In the genomic region with DNA sequence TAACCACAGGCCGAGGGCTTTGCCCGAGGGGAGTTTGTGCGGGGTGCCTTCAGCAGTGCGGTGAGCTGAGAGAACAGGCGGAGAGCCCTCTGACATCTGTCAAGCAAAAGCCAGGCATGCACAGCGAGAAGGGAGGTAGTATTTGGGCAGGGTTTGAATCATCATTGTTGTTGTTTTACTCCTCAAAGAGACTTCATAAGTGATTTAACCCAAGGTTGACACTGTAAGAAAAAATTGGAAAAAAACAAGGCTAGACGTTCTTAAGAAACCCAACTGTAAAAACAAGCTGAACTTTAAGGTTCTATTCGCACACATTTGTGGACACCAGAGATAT, we compare ENCODE assay signal across 8 cellular contexts. TPM values are rescaled to one million over a fixed set of nuclear protein-coding genes. Genes with fewer than 3 reads are reported as not detected.
DNase-seq lines count a peak whose midpoint lies in the region; ATAC-seq and TF ChIP-seq lines count a peak whose summit lies in the region.

No MANE protein-coding gene starts in this region.

- H3K4me1 Mint-ChIP-seq in T-helper 17 cell, result peaks cover 12% of the 10 kb centered on the region

- H3K36me3 ChIP-seq in iPS-18a (ENCODE audit: control insufficient read depth, low read depth, low read length) (peaks cover 10% of the 10 kb centered on the region), stomach (no peaks in the 10 kb centered on the region)

- peaks cover 3% of the 10 kb centered on the region for H3K36me3 Mint-ChIP-seq in T-helper 17 cell (ENCODE audit: low read depth)

- intact Hi-C loops in stomach (cut with DNase I; ENCODE audit: low total_unique reads), result no loop called here

- H3K4me3 ChIP-seq in iPS-18a (ENCODE audit: low read length) (peak overlapping the region; percentile 72), stomach (peak overlapping the region; percentile 66 to 90 (median 76))

- no peak for TF ChIP-seq POLR2A in stomach (IDR thresholded peaks at IDR 0.05)

- 39 to 50% (median 44%) methylated on average over 8 of the region's 8 CpGs for WGBS in stomach, 5 donors

- H3K9me3 ChIP-seq in T-helper 17 cell (ENCODE audit: control insufficient read depth, low read length, poor library complexity, severe bottlenecking), result no peaks in the 10 kb centered on the region
- H3K9me3 ChIP-seq in iPS-18a (ENCODE audit: control insufficient read depth, low read depth, low read length), result no peaks in the 10 kb centered on the region
- no peaks in the 10 kb centered on the region for H3K9me3 ChIP-seq in stomach

- H3K27me3 ChIP-seq in iPS-18a (ENCODE audit: control insufficient read depth, insufficient read depth, low read length), result peaks cover 13% of the 10 kb centered on the region
- H3K27me3 ChIP-seq in stomach, result peaks cover 0 to 17% (median 0%) of the 10 kb centered on the region in 3 donors

- no peak overlapping the region for H3K27ac ChIP-seq in iPS-18a (ENCODE audit: low read length)
- H3K27ac ChIP-seq in stomach, result no peak overlapping the region

- no peak for ATAC-seq in T-helper 17 cell
- ATAC-seq in GM19035 (IDR thresholded peaks at IDR 0.05; ENCODE audit: unreplicated experiment), result no peak
- ATAC-seq in HG02678 (IDR thresholded peaks at IDR 0.05; ENCODE audit: unreplicated experiment), result no peak

- H3K4me1 ChIP-seq in iPS-18a (ENCODE audit: control insufficient read depth, low read depth, low read length) (peaks cover 5% of the 10 kb centered on the region), stomach (peaks cover 8 to 21% (median 17%) of the 10 kb centered on the region in 4 donors)

- H3K9ac ChIP-seq in iPS-18a (ENCODE audit: low read length), result peak overlapping the region; percentile 75

- no peak for TF ChIP-seq EP300 in stomach (IDR thresholded peaks at IDR 0.05)

- H3K4me3 Mint-ChIP-seq in T-helper 17 cell, result peak overlapping the region; percentile 90

- no peak for TF ChIP-seq CTCF in stomach (IDR thresholded peaks at IDR 0.05)

- no peaks in the 10 kb centered on the region for H3K27me3 Mint-ChIP-seq in T-helper 17 cell

- peak; percentile 41 to 43 for DNase-seq in NCI-H526 (lab: John Stamatoyannopoulos, UW)
- no peak for DNase-seq in NCI-H526 treated with DMSO at 0.1 percent for 48 hours (lab: John Stamatoyannopoulos, UW)
- no peak for DNase-seq in T-helper 17 cell
- no peak for DNase-seq in stomach
- no peak for DNase-seq in SIG-M5 (lab: John Stamatoyannopoulos, UW)

- peak overlapping the region; percentile 56 for H3K27ac Mint-ChIP-seq in T-helper 17 cell

RNA-seq across cellular contexts. Expression of gene ADAM22, which starts 1.3 kb away (rescaled TPM):
- total RNA-seq in T-helper 17 cell (1 to 10 TPM; 2.0 to 3.0 TPM), stomach (10 to 100 TPM in 2 of 5 donors, 1 to 10 TPM in 1, under 1 TPM in 1, not detected in 1; 0.29 to 16.8 (median 5.9) TPM)
- under 1 TPM; 0.06 to 0.15 (median 0.15) TPM for polyA plus RNA-seq in stomach

RNA-seq across cellular contexts. Expression of gene DBF4, which starts 59.0 kb away (rescaled TPM):
- total RNA-seq in T-helper 17 cell (10 to 100 TPM; 40.8 to 56.7 TPM), stomach (10 to 100 TPM in 4 of 5 donors, 1 to 10 TPM in 1; 2.0 to 29.9 (median 12.0) TPM)
- 1 to 10 TPM; 4.1 to 6.6 (median 5.9) TPM for polyA plus RNA-seq in stomach

RNA-seq across cellular contexts. Expression of gene SLC25A40, which starts 59.2 kb away (rescaled TPM):
- total RNA-seq in T-helper 17 cell (10 to 100 TPM; 13.8 to 20.2 TPM), stomach (10 to 100 TPM in 2 of 5 donors, 1 to 10 TPM in 2, not detected in 1; 6.4 to 22.0 (median 11.5) TPM)
- polyA plus RNA-seq in stomach, result 1 to 10 TPM; 3.5 to 8.1 (median 6.5) TPM

Comparison
In these comparisons a context has a peak if more than half of its experiments do, and no peak if none do; other contexts are left out.
1. DNase-seq: peak in NCI-H526 (2 of 2); none in NCI-H526 treated with DMSO at 0.1 percent for 48 hours (single experiment), T-helper 17 cell (0 of 3), stomach (single experiment) and SIG-M5 (single experiment).